Comparison of ENCODE assay signal across 1 cellular context in genomic region chr7:45893996-45894664, GRCh38.
TF ChIP-seq lines count a peak whose summit lies in the region.

No MANE protein-coding gene starts in this region.

TF ChIP-seq in HepG2, 621 proteins besides CTCF, POLR2A, EP300 and RAD21 (continues in another document):
- TF ChIP-seq ZBTB21 (CRISPR knock-in tag; IDR thresholded peaks at IDR 0.05): no peak
- TF ChIP-seq HNRNPH1 (optimal IDR thresholded peaks at IDR 0.05; ENCODE audit: low read depth, low read length): peak; percentile 53
- TF ChIP-seq ZMYM4 (CRISPR knock-in tag; IDR thresholded peaks at IDR 0.05): no peak; the same call in 1 of the 2 replicates
- TF ChIP-seq ZSCAN5A (CRISPR knock-in tag; IDR thresholded peaks at IDR 0.05; ENCODE audit: borderline replicate concordance): no peak
- peak; percentile 77; the same call in 1 of the 2 replicates for TF ChIP-seq FOXC1 (CRISPR knock-in tag; IDR thresholded peaks at IDR 0.05; ENCODE audit: borderline replicate concordance)
- TF ChIP-seq SIN3A (IDR thresholded peaks at IDR 0.05; ENCODE audit: borderline replicate concordance, low read depth, low read length): peak; percentile 96
- peak; percentile 85; the same call in 1 of the 2 replicates for TF ChIP-seq ZNF598 (CRISPR knock-in tag; IDR thresholded peaks at IDR 0.05; ENCODE audit: borderline replicate concordance)
- TF ChIP-seq AGO2 (optimal IDR thresholded peaks at IDR 0.05; ENCODE audit: low read depth, low read length): no peak
- no peak for TF ChIP-seq PRPF4 (IDR thresholded peaks at IDR 0.05; ENCODE audit: low read depth, low read length, poor library complexity, severe bottlenecking)
- peak; percentile 36; the same call in 1 of the 2 replicates for TF ChIP-seq HOXA7 (CRISPR knock-in tag; IDR thresholded peaks at IDR 0.05)
- TF ChIP-seq ZNF570 (CRISPR knock-in tag; IDR thresholded peaks at IDR 0.05; ENCODE audit: borderline replicate concordance): no peak
- TF ChIP-seq ZNF674 (CRISPR knock-in tag; IDR thresholded peaks at IDR 0.05; ENCODE audit: low read depth): no peak
- TF ChIP-seq ZNF776 (CRISPR knock-in tag; IDR thresholded peaks at IDR 0.05): no peak
- TF ChIP-seq ZNF724P (CRISPR knock-in tag; IDR thresholded peaks at IDR 0.05; ENCODE audit: borderline replicate concordance): peak; percentile 79; the same call in 1 of the 2 replicates
- no peak for TF ChIP-seq ZNF484 (CRISPR knock-in tag; IDR thresholded peaks at IDR 0.05; ENCODE audit: borderline replicate concordance, low read depth)
- no peak for TF ChIP-seq ZNF773 (CRISPR knock-in tag; IDR thresholded peaks at IDR 0.05; ENCODE audit: borderline replicate concordance)
- TF ChIP-seq ATRX (CRISPR knock-in tag; IDR thresholded peaks at IDR 0.05; ENCODE audit: borderline replicate concordance): no peak
- TF ChIP-seq ZNF580 (CRISPR knock-in tag; IDR thresholded peaks at IDR 0.05; ENCODE audit: borderline replicate concordance, low read depth): peak; percentile 62; the same call in 1 of the 2 replicates
- no peak for TF ChIP-seq CREB1 (IDR thresholded peaks at IDR 0.05)
- TF ChIP-seq CREB1 (CRISPR knock-in tag; IDR thresholded peaks at IDR 0.05): no peak
- no peak for TF ChIP-seq FOXK2 (IDR thresholded peaks at IDR 0.05)
- no peak for TF ChIP-seq SALL2 (CRISPR knock-in tag; IDR thresholded peaks at IDR 0.05)
- TF ChIP-seq DMTF1 (CRISPR knock-in tag; IDR thresholded peaks at IDR 0.05): no peak
- TF ChIP-seq FOXA1 (IDR thresholded peaks at IDR 0.05): no peak
- TF ChIP-seq FOXA1 (CRISPR knock-in tag; IDR thresholded peaks at IDR 0.05): no peak
- TF ChIP-seq ZNF501 (CRISPR knock-in tag; IDR thresholded peaks at IDR 0.05): peak; percentile 93
- no peak; the same call in 1 of the 2 replicates for TF ChIP-seq CREBL2 (CRISPR knock-in tag; IDR thresholded peaks at IDR 0.05; ENCODE audit: borderline replicate concordance)
- TF ChIP-seq SIX4 (CRISPR knock-in tag; IDR thresholded peaks at IDR 0.05): no peak
- TF ChIP-seq PBX2 (CRISPR knock-in tag; IDR thresholded peaks at IDR 0.05): peak; percentile 32; the same call in 1 of the 2 replicates
- no peak for TF ChIP-seq RORA (CRISPR knock-in tag; IDR thresholded peaks at IDR 0.05)
- TF ChIP-seq FOXK1 (CRISPR knock-in tag; IDR thresholded peaks at IDR 0.05; ENCODE audit: borderline replicate concordance, low read depth): peak; percentile 31; the same call in 1 of the 2 replicates
- no peak for TF ChIP-seq ONECUT2 (CRISPR knock-in tag; IDR thresholded peaks at IDR 0.05)
- TF ChIP-seq ZNF639 (CRISPR knock-in tag; conservative IDR thresholded peaks at IDR 0.05): peak; percentile 30; the same call in 1 of the 2 replicates
- TF ChIP-seq RFXANK (CRISPR knock-in tag; IDR thresholded peaks at IDR 0.05): no peak
- peak; percentile 70; the same call in 1 of the 2 replicates for TF ChIP-seq ZFP91 (CRISPR knock-in tag; IDR thresholded peaks at IDR 0.05; ENCODE audit: borderline replicate concordance)
- no peak for TF ChIP-seq TIGD3 (CRISPR knock-in tag; IDR thresholded peaks at IDR 0.05; ENCODE audit: borderline replicate concordance)
- no peak for TF ChIP-seq ZFAT (CRISPR knock-in tag; conservative IDR thresholded peaks at IDR 0.05)
- no peak for TF ChIP-seq ZNF383 (CRISPR knock-in tag; IDR thresholded peaks at IDR 0.05; ENCODE audit: borderline replicate concordance)
- peak; percentile 82; the same call in 1 of the 2 replicates for TF ChIP-seq THAP9 (CRISPR knock-in tag; IDR thresholded peaks at IDR 0.05; ENCODE audit: borderline replicate concordance)
- TF ChIP-seq ATF2 (CRISPR knock-in tag; IDR thresholded peaks at IDR 0.05): no peak
- TF ChIP-seq ZFY (CRISPR knock-in tag; IDR thresholded peaks at IDR 0.05): peak; percentile 6; the same call in 1 of the 2 replicates
- 0 out of 2 replicates have a peak, but pooled peaks have one; percentile 43 for TF ChIP-seq ZBTB4 (CRISPR knock-in tag; IDR thresholded peaks at IDR 0.05; ENCODE audit: borderline replicate concordance)
- TF ChIP-seq GLI4 (CRISPR knock-in tag; IDR thresholded peaks at IDR 0.05; ENCODE audit: borderline replicate concordance): no peak
- no peak for TF ChIP-seq ZNF552 (CRISPR knock-in tag; IDR thresholded peaks at IDR 0.05; ENCODE audit: borderline replicate concordance)
- no peak for TF ChIP-seq SKI (IDR thresholded peaks at IDR 0.05; ENCODE audit: partially characterized antibody)
